11 cellular contexts compared by ENCODE assay signal in genomic region chr7:105352922-105353668, GRCh38. TPM values are rescaled to one million over a fixed set of nuclear protein-coding genes. Genes with fewer than 3 reads are reported as not detected.
DNase-seq lines count a peak whose midpoint lies in the region; ATAC-seq and TF ChIP-seq lines count a peak whose summit lies in the region.
"Had no signal": no experiment of that assay in that cellular context is flagged by ENCODE, and none has a peak within 500 bp of the region (broad histone marks: within the 10 kb centered on the region; RNA-seq: fewer than 3 reads in every experiment).

No MANE protein-coding gene starts in this region.

- DNase-seq in Caco-2 (no peak), dorsolateral prefrontal cortex (no peak), progenitor cell of endocrine pancreas (ENCODE audit: low spot score, unreplicated experiment) (no peak), cerebellar nuclear complex (lab: John Stamatoyannopoulos, UW) (no peak), NCI-H446 (lab: John Stamatoyannopoulos, UW) (no peak)
- DNase-seq: Calu3, T-helper 9 cell had no signal

- intact Hi-C loops in Caco-2 (cut with micrococcal nuclease; ENCODE audit: unreplicated experiment) (no loop called here), dorsolateral prefrontal cortex (cut with DNase I) (loop anchor here in 1 of 2 donors (5.0 kb wide), 2 partner anchors 34 to 49 kb away; partner anchors contain the start of gene SRPK2)

- H3K4me3 Mint-ChIP-seq in Caco-2 (ENCODE audit: unreplicated experiment) = no peak overlapping the region
- H3K4me3 Mint-ChIP-seq in progenitor cell of endocrine pancreas (ENCODE audit: low read depth) = no peak overlapping the region

- H3K9me3 Mint-ChIP-seq in Caco-2 (ENCODE audit: unreplicated experiment) (no peaks in the 10 kb centered on the region), progenitor cell of endocrine pancreas (ENCODE audit: low read depth) (no peaks in the 10 kb centered on the region)

- BruUV-seq in Caco-2 (replicated peaks; lab: Mats Ljungman, UMichigan) = no TSS peak

- CTCF ChIA-PET in Caco-2 (lab: Charles Lee) = no interaction called here

- H3K36me3 Mint-ChIP-seq in Caco-2 (ENCODE audit: insufficient read depth, unreplicated experiment) (peaks cover 6% of the 10 kb centered on the region), progenitor cell of endocrine pancreas (ENCODE audit: insufficient read depth) (no peaks in the 10 kb centered on the region)

- peaks cover 61% of the 10 kb centered on the region for H3K79me2 ChIP-seq in OCI-LY3 (ENCODE audit: low read length)

- H3K4me1 ChIP-seq in Caco-2 (peaks cover 6% of the 10 kb centered on the region; the same call in 1 of the 2 replicates), OCI-LY3 (ENCODE audit: low read length) (peaks cover 61% of the 10 kb centered on the region)

- no peaks in the 10 kb centered on the region for H3K27me3 ChIP-seq in Caco-2 (replicated peaks; ENCODE audit: control insufficient read depth, insufficient read depth, low read length)
- H3K27me3 ChIP-seq in OCI-LY3 (ENCODE audit: low read depth, low read length) = no peaks in the 10 kb centered on the region
- H3K27me3 ChIP-seq in dorsolateral prefrontal cortex = no peaks in the 10 kb centered on the region

- H3K4me3 ChIP-seq in Caco-2 (ENCODE audit: low read depth, low read length) = no peak overlapping the region
- H3K4me3 ChIP-seq in OCI-LY3 (ENCODE audit: low read length) = no peak overlapping the region
- no peak overlapping the region for H3K4me3 ChIP-seq in dorsolateral prefrontal cortex
- H3K4me3 ChIP-seq: mucosa of descending colon had no signal

- no peak for ATAC-seq in HG02571 (IDR thresholded peaks at IDR 0.05; ENCODE audit: unreplicated experiment)
- no peak for ATAC-seq in GM18517 (IDR thresholded peaks at IDR 0.05; ENCODE audit: unreplicated experiment)

- H3K27ac Mint-ChIP-seq in Caco-2 (ENCODE audit: unreplicated experiment) (peak overlapping the region; percentile 55), progenitor cell of endocrine pancreas (peak overlapping the region; percentile 85)

- H3K27ac ChIP-seq in OCI-LY3 (ENCODE audit: low read length) (peak overlapping the region; percentile 79), dorsolateral prefrontal cortex (peak overlapping the region in 38 of 59 donors; percentile 1 to 87 (median 64))

- no peak overlapping the region for H2AFZ ChIP-seq in OCI-LY3 (ENCODE audit: low read depth, low read length)

- H3K4me1 Mint-ChIP-seq in Caco-2 (ENCODE audit: low read depth, unreplicated experiment) = peaks cover 11% of the 10 kb centered on the region
- peaks cover 24% of the 10 kb centered on the region for H3K4me1 Mint-ChIP-seq in progenitor cell of endocrine pancreas (ENCODE audit: low read depth)

- TF ChIP-seq CTCF in Caco-2 (IDR thresholded peaks at IDR 0.05; ENCODE audit: insufficient read depth in 1 of 2, low read depth in 1 of 2, low read length in 1 of 2, severe bottlenecking in 1 of 2, unreplicated experiment in 1 of 2) (no peak), OCI-LY3 (IDR thresholded peaks at IDR 0.05; ENCODE audit: low read depth, low read length) (no peak), dorsolateral prefrontal cortex (IDR thresholded peaks at IDR 0.05 in 54 of 56, conservative IDR thresholded peaks at IDR 0.05 in 2 of 56; ENCODE audit: low read depth in 1 of 56, partially characterized antibody in 56 of 56) (no peak), progenitor cell of endocrine pancreas (IDR thresholded peaks at IDR 0.05; ENCODE audit: unreplicated experiment) (no peak)

- H4K20me1 ChIP-seq in OCI-LY3 (ENCODE audit: insufficient read depth, low read length) = peaks cover 7% of the 10 kb centered on the region; the same call in 1 of the 2 replicates

- peak overlapping the region; percentile 73 for H3K4me2 ChIP-seq in OCI-LY3 (ENCODE audit: low read length)

- no peak overlapping the region for H3K9ac ChIP-seq in OCI-LY3 (ENCODE audit: low read length)

- POLR2A ChIA-PET in Caco-2 (lab: Charles Lee) = no interaction called here

- no peaks in the 10 kb centered on the region for H3K9me3 ChIP-seq in Caco-2
- no peaks in the 10 kb centered on the region for H3K9me3 ChIP-seq in OCI-LY3 (ENCODE audit: insufficient read depth, low read length)
- H3K9me3 ChIP-seq: mucosa of descending colon had no signal

- H3K36me3 ChIP-seq in Caco-2 (ENCODE audit: control insufficient read depth, insufficient read depth, low read length) = no peaks in the 10 kb centered on the region
- no peaks in the 10 kb centered on the region for H3K36me3 ChIP-seq in OCI-LY3 (replicated peaks; ENCODE audit: low read depth, low read length)

- H3K27me3 Mint-ChIP-seq in Caco-2 (ENCODE audit: insufficient read depth, unreplicated experiment) (no peaks in the 10 kb centered on the region), progenitor cell of endocrine pancreas (no peaks in the 10 kb centered on the region)

RNA-seq across cellular contexts. Expression of gene SRPK2, which starts 35.6 kb away (rescaled TPM):
- total RNA-seq in Caco-2 (2022) = 39.9 and 44.7 TPM in 2 replicates
- 100 to 1,000 TPM; 135 to 282 (median 233) TPM for total RNA-seq in dorsolateral prefrontal cortex
- total RNA-seq in progenitor cell of endocrine pancreas = 78.8 and 79.3 TPM in 2 replicates
